In genomic region chr2:241989074-241989473, GRCh38 we compare ENCODE assay signal across 14 cellular contexts.
"Had no signal": no experiment of that assay in that cellular context is flagged by ENCODE, and none has a peak within 500 bp of the region (broad histone marks: within the 10 kb centered on the region; RNA-seq: fewer than 3 reads in every experiment).

No MANE protein-coding gene starts in this region.

- H3K4me3 Mint-ChIP-seq: activated CD8-positive, alpha-beta T cell treated with anti-CD3 and anti-CD28 coated beads for 36 hours; activated T-helper 1 cell treated with anti-CD3 and anti-CD28 coated beads, Interleukin-12 subunit alpha, Interleukin-12 subunit beta, Interleukin-2, Interleukin-4 antibody, amounts not matched to agents 30 ng/mL and 10 ng/mL and 1 ng/mL, durations not matched to agents 14 hours and 24 hours and 36 hours; WTC11 had no signal

- H3K4me3 ChIP-seq: lung, pancreas, tibial nerve had no signal

- H3K4me1 ChIP-seq: tibial nerve had no signal

- DNase-seq: activated CD4-positive, alpha-beta T cell treated with anti-CD3 and anti-CD28 coated beads for 48 hours; activated CD8-positive, alpha-beta T cell treated with anti-CD3 and anti-CD28 coated beads for 36 hours; anterior cingulate cortex; brain microvascular endothelial cell; left cardiac atrium; stimulated activated CD4-positive, alpha-beta T cell treated with anti-CD3 and anti-CD28 coated beads, Interleukin-12 subunit alpha, Interleukin-12 subunit beta, amount 100 ng/mL, for 4 hours; stimulated activated CD4-positive, alpha-beta T cell treated with anti-CD3 and anti-CD28 coated beads, Interleukin-2, amount 100 ng/mL, for 24 hours had no signal

- H3K9me3 Mint-ChIP-seq: activated CD8-positive, alpha-beta T cell treated with anti-CD3 and anti-CD28 coated beads for 36 hours had no signal

- H3K27ac ChIP-seq: brain microvascular endothelial cell, pancreas, tibial nerve had no signal

- ATAC-seq: activated CD8-positive, alpha-beta T cell treated with anti-CD3 and anti-CD28 coated beads for 36 hours; left cardiac atrium; WTC11 had no signal

- H3K27ac Mint-ChIP-seq: activated CD8-positive, alpha-beta T cell treated with anti-CD3 and anti-CD28 coated beads for 36 hours; activated T-helper 1 cell treated with anti-CD3 and anti-CD28 coated beads, Interleukin-12 subunit alpha, Interleukin-12 subunit beta, Interleukin-2, Interleukin-4 antibody, amounts not matched to agents 30 ng/mL and 10 ng/mL and 1 ng/mL, durations not matched to agents 14 hours and 24 hours and 36 hours; WTC11 had no signal

- H3K36me3 ChIP-seq: brain microvascular endothelial cell, pancreas, tibial nerve had no signal

- H3K9me3 ChIP-seq: pancreas, tibial nerve had no signal

- H3K27me3 ChIP-seq: brain microvascular endothelial cell, pancreas, tibial nerve had no signal

- FAIRE-seq: frontal cortex, pancreas, TTC549 had no signal

- H3K4me1 Mint-ChIP-seq: WTC11 had no signal

- H3K27me3 Mint-ChIP-seq: activated CD8-positive, alpha-beta T cell treated with anti-CD3 and anti-CD28 coated beads for 36 hours had no signal
